In genomic region chr15:52080031-52080430, GRCh38 we compare ENCODE assay signal across 1 cellular context.
TF ChIP-seq lines count a peak whose summit lies in the region.

No MANE protein-coding gene starts in this region.

TF ChIP-seq in GM23338, 12 proteins besides CTCF, POLR2A, EP300 and RAD21 (continued from another document):
- no peak for TF ChIP-seq REST (IDR thresholded peaks at IDR 0.05; ENCODE audit: unreplicated experiment)
TF ChIP-seq in GM23338: peak in this region for 0.
